In the genomic region with DNA sequence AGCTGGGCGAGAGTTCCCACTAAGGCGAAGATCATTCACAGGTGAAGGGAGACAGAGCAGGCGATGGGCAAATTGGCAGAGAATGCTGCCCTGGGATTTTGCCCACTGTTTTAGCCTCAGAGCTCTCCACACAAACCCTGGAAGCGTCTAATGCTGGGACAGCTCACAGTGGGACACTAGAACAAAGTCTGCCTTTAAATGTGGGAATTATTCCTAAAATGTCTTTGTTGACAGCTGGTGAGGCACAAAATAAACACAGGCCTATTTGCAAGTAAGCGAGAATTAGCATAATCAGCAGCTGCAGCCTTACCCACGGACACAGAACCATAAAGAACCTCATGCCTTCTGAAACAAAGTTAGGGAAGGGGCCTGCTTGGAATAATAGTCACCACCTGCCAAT, we compare ENCODE assay signal across 26 cellular contexts.
A peak's percentile ranks its signal among the peaks of the same experiment; 100 is the strongest.
DNase-seq lines count a peak whose midpoint lies in the region; ATAC-seq and TF ChIP-seq lines count a peak whose summit lies in the region.
"Had no signal": no experiment of that assay in that cellular context is flagged by ENCODE, and none has a peak within 500 bp of the region (broad histone marks: within the 10 kb centered on the region; RNA-seq: fewer than 3 reads in every experiment).

No MANE protein-coding gene starts in this region.

- peaks cover 42% of the 10 kb centered on the region for H3K4me1 Mint-ChIP-seq in osteocyte (ENCODE audit: unreplicated experiment)
- H3K4me1 Mint-ChIP-seq in activated T-cell treated with anti-CD3 and anti-CD28 coated beads, Interleukin-2, amount 50 U/mL, for 4 hours (ENCODE audit: low read depth): no peaks in the 10 kb centered on the region
- H3K4me1 Mint-ChIP-seq: memory B cell; naive thymus-derived CD8-positive, alpha-beta T cell had no signal

- H3K36me3 ChIP-seq in ascending aorta: no peaks in the 10 kb centered on the region
- H3K36me3 ChIP-seq: prostate gland, WERI-Rb-1 had no signal

- peak overlapping the region; percentile 15 to 32 for H3K27ac ChIP-seq in ascending aorta
- H3K27ac ChIP-seq: prostate gland, WERI-Rb-1 had no signal

- H3K4me3 ChIP-seq in ascending aorta: no peak overlapping the region
- H3K4me3 ChIP-seq: K562, prostate gland had no signal

- peaks cover 2% of the 10 kb centered on the region in 2 donors for H3K4me1 ChIP-seq in ascending aorta
- H3K4me1 ChIP-seq: prostate gland had no signal

- no peaks in the 10 kb centered on the region for H3K27me3 ChIP-seq in ascending aorta

- H3K27ac Mint-ChIP-seq in osteocyte (ENCODE audit: unreplicated experiment): peak overlapping the region; percentile 93
- H3K27ac Mint-ChIP-seq: CD4-positive, alpha-beta T cell; memory B cell; naive thymus-derived CD8-positive, alpha-beta T cell; stimulated activated naive CD8-positive, alpha-beta T cell treated with anti-CD3 and anti-CD28 coated beads, Interleukin-15, Interleukin-2, amounts not matched to agents 100 ng/mL and 50 ng/mL, for 24 hours; T-helper 2 cell treated with Interferon-gamma antibody and Interleukin-4, amounts not matched to agents 5 μg/mL and 100 μg/mL, for 36 hours; type B pancreatic cell had no signal

- no peak for TF ChIP-seq CTCF in ascending aorta (IDR thresholded peaks at IDR 0.05)
- TF ChIP-seq CTCF in osteocyte (IDR thresholded peaks at IDR 0.05): no peak

- no peaks in the 10 kb centered on the region for H3K36me3 Mint-ChIP-seq in osteocyte (ENCODE audit: unreplicated experiment)
- H3K36me3 Mint-ChIP-seq in activated T-cell treated with anti-CD3 and anti-CD28 coated beads, Interleukin-2, amount 50 U/mL, for 4 hours (ENCODE audit: insufficient read depth): no peaks in the 10 kb centered on the region
- H3K36me3 Mint-ChIP-seq: memory B cell; naive thymus-derived CD8-positive, alpha-beta T cell; type B pancreatic cell had no signal

- no peaks in the 10 kb centered on the region for H3K27me3 Mint-ChIP-seq in osteocyte (ENCODE audit: unreplicated experiment)
- no peaks in the 10 kb centered on the region for H3K27me3 Mint-ChIP-seq in activated T-cell treated with anti-CD3 and anti-CD28 coated beads, Interleukin-2, amount 50 U/mL, for 4 hours (ENCODE audit: low read depth)
- H3K27me3 Mint-ChIP-seq: CD4-positive, alpha-beta T cell; stimulated activated naive CD8-positive, alpha-beta T cell treated with anti-CD3 and anti-CD28 coated beads, Interleukin-15, Interleukin-2, amounts not matched to agents 100 ng/mL and 50 ng/mL, for 24 hours; type B pancreatic cell had no signal

- in situ Hi-C loops in G401 (cut with HindIII; ENCODE audit: low sequenced_read_pairs): no loop called here

- intact Hi-C loops in ascending aorta (cut with DNase I): no loop called here

- no peak overlapping the region for H3K4me3 Mint-ChIP-seq in osteocyte (ENCODE audit: unreplicated experiment)
- no peak overlapping the region for H3K4me3 Mint-ChIP-seq in activated T-cell treated with anti-CD3 and anti-CD28 coated beads, Interleukin-2, amount 50 U/mL, for 4 hours
- H3K4me3 Mint-ChIP-seq: CD4-positive, alpha-beta T cell; memory B cell; naive thymus-derived CD8-positive, alpha-beta T cell; stimulated activated naive CD8-positive, alpha-beta T cell treated with anti-CD3 and anti-CD28 coated beads, Interleukin-15, Interleukin-2, amounts not matched to agents 100 ng/mL and 50 ng/mL, for 24 hours; T-helper 2 cell treated with Interferon-gamma antibody and Interleukin-4, amounts not matched to agents 5 μg/mL and 100 μg/mL, for 36 hours; type B pancreatic cell had no signal

- peaks cover 4% of the 10 kb centered on the region for H3K9me3 Mint-ChIP-seq in osteocyte (ENCODE audit: unreplicated experiment)
- no peaks in the 10 kb centered on the region for H3K9me3 Mint-ChIP-seq in activated T-cell treated with anti-CD3 and anti-CD28 coated beads, Interleukin-2, amount 50 U/mL, for 4 hours
- H3K9me3 Mint-ChIP-seq: stimulated activated naive CD8-positive, alpha-beta T cell treated with anti-CD3 and anti-CD28 coated beads, Interleukin-15, Interleukin-2, amounts not matched to agents 100 ng/mL and 50 ng/mL, for 24 hours; type B pancreatic cell had no signal

- H3K9me3 ChIP-seq in ascending aorta: no peaks in the 10 kb centered on the region
- H3K9me3 ChIP-seq: prostate gland had no signal

- ATAC-seq in HG02870 (IDR thresholded peaks at IDR 0.05; ENCODE audit: unreplicated experiment): no peak
- no peak for ATAC-seq in activated T-cell treated with anti-CD3 and anti-CD28 coated beads, Interleukin-2, amount 50 U/mL, for 4 hours
- ATAC-seq: K562; naive thymus-derived CD8-positive, alpha-beta T cell; SK-N-SH treated with all-trans-retinoic acid at 6 μM for 48 hours had no signal

- peak; percentile 31 for DNase-seq in G401 (ENCODE audit: low spot score)
- no peak for DNase-seq in ascending aorta (ENCODE audit: low spot score in 2 of 2)
- DNase-seq in globus pallidus (ENCODE audit: low spot score): peak; percentile 66
- DNase-seq in osteocyte (ENCODE audit: extremely low spot score, unreplicated experiment): no peak
- no peak for DNase-seq in NCI-H2196 treated with DMSO at 0.1 percent for 48 hours (lab: John Stamatoyannopoulos, UW; ENCODE audit: unreplicated experiment)
- no peak for DNase-seq in AG08395 (ENCODE audit: low spot score)
- DNase-seq in activated T-cell treated with anti-CD3 and anti-CD28 coated beads, Interleukin-2, amount 50 U/mL, for 4 hours: no peak
- DNase-seq: activated CD4-positive, alpha-beta T cell treated with anti-CD3 and anti-CD28 coated beads, Interleukin-2, amount 50 U/mL, for 4 hours; activated effector memory CD4-positive, alpha-beta T cell treated with anti-CD3 and anti-CD28 coated beads, Interleukin-2, amount 50 U/mL, for 16 hours; CD4-positive, alpha-beta T cell; cortex of kidney; DMS53; GOT3; naive thymus-derived CD8-positive, alpha-beta T cell; NCI-H187; NCI-H446; stimulated activated CD4-positive, alpha-beta T cell treated with anti-CD3 and anti-CD28 coated beads, Interleukin-4, amount 100 ng/mL, for 1 hour; WERI-Rb-1 had no signal

Comparison
In these comparisons a context has a peak if more than half of its experiments do, and no peak if none do; other contexts are left out.
1. DNase-seq: peak in G401 (single experiment) and globus pallidus (single experiment); none in ascending aorta (0 of 2), osteocyte (single experiment), NCI-H2196 treated with DMSO at 0.1 percent for 48 hours (single experiment), AG08395 (single experiment) and activated T-cell treated with anti-CD3 and anti-CD28 coated beads, Interleukin-2, amount 50 U/mL, for 4 hours (single experiment).